Comparison of ENCODE assay signal across 8 cellular contexts in genomic region chr4:69760455-69760854, GRCh38. TPM values are rescaled to one million over a fixed set of nuclear protein-coding genes. Genes with fewer than 3 reads are reported as not detected.
DNase-seq lines count a peak whose midpoint lies in the region; TF ChIP-seq lines count a peak whose summit lies in the region.

Gene SULT1B1, minus strand, starts transcription at chr4:69760620. Its CDS starts 5,403 bp downstream, at chr4:69755217.

- TF ChIP-seq CTCF in fibroblast of pulmonary artery (IDR thresholded peaks at IDR 0.05; ENCODE audit: low read length, missing control alignments) (no peak), GM10266 (IDR thresholded peaks at IDR 0.05; ENCODE audit: control insufficient read depth, insufficient read depth, low read depth, missing control alignments) (no peak)

- H3K4me3 ChIP-seq in MG63 (peak within 1 kb of the TSS; percentile 34), fibroblast of pulmonary artery (replicated peaks; ENCODE audit: low read depth, low read length) (peak within 1 kb of the TSS; percentile 27)

- DNase-seq in MG63, result peak; percentile 8
- peak; percentile 16 for DNase-seq in activated T-cell treated with anti-CD3 and anti-CD28 coated beads for 1 hour (ENCODE audit: low read depth)
- DNase-seq in fibroblast of pulmonary artery (ENCODE audit: low read depth), result peak; percentile 81
- peak; percentile 20 to 28 for DNase-seq in stimulated activated CD4-positive, alpha-beta T cell treated with anti-CD3 and anti-CD28 coated beads, Interleukin-2, amount 100 ng/mL, for 24 hours
- DNase-seq in HCEC 1CT, result no peak
- no peak for DNase-seq in GM10266 (ENCODE audit: extremely low spot score)
- DNase-seq in NCI-H82 (lab: John Stamatoyannopoulos, UW), result no peak
- no peak for DNase-seq in hippocampal formation (lab: John Stamatoyannopoulos, UW)

- H3K9me3 ChIP-seq in MG63, result no peaks in the 10 kb centered on the region

- no peaks in the 10 kb centered on the region for H3K27me3 ChIP-seq in MG63

- H3K36me3 ChIP-seq in MG63, result no peaks in the 10 kb centered on the region

RNA-seq across cellular contexts. Expression of gene SULT1B1, which starts in this region (rescaled TPM):
- total RNA-seq in MG63 (2014; rRNA removed; shearing (Covaris generic); ENCODE audit: low replicate concordance), result 0.03 TPM in 1 of 2 replicates, not detected in the other

Comparison
In these comparisons a context has a peak if more than half of its experiments do, and no peak if none do; other contexts are left out.
1. Peak in DNase-seq and H3K4me3 ChIP-seq in MG63; RNA of the gene not detected or under 1 TPM.
2. DNase-seq: peak in activated T-cell treated with anti-CD3 and anti-CD28 coated beads for 1 hour (single experiment), fibroblast of pulmonary artery (single experiment) and stimulated activated CD4-positive, alpha-beta T cell treated with anti-CD3 and anti-CD28 coated beads, Interleukin-2, amount 100 ng/mL, for 24 hours (2 of 2); none in HCEC 1CT (single experiment), GM10266 (single experiment), NCI-H82 (single experiment) and hippocampal formation (0 of 2).